ENCODE assay signal across 8 cellular contexts in genomic region chr1:151048645-151049032, GRCh38. TPM values are rescaled to one million over a fixed set of nuclear protein-coding genes. Genes with fewer than 3 reads are reported as not detected.
DNase-seq lines count a peak whose midpoint lies in the region; ATAC-seq, FAIRE-seq and TF ChIP-seq lines count a peak whose summit lies in the region.

No MANE protein-coding gene starts in this region.

- CTCF ChIA-PET in K562 (lab: Yijun Ruan, JAX; ENCODE audit: low intra/inter-chr PET ratio) = interaction anchor here (0.6 kb wide), 1 partner anchor 164 kb away, joined by 4 read pairs; no protein-coding TSS in a partner anchor

- peaks cover 18% of the 10 kb centered on the region for H3K79me2 ChIP-seq in K562 (ENCODE audit: control insufficient read depth, insufficient read depth, low read length)

- no TSS peak for BruUV-seq in K562 (replicated peaks; lab: Mats Ljungman, UMichigan)

- H2AFZ ChIP-seq in K562 (ENCODE audit: low read depth, low read length) = no peak overlapping the region

- peak; percentile 11 for TF ChIP-seq CTCF in left ventricle myocardium inferior (IDR thresholded peaks at IDR 0.05; ENCODE audit: borderline replicate concordance)
- no peak; a peak in 1 of 6 replicates for TF ChIP-seq CTCF in K562 (IDR thresholded peaks at IDR 0.05 in 2 of 3, conservative IDR thresholded peaks at IDR 0.05 in 1 of 3; ENCODE audit: insufficient read depth in 2 of 3, low read depth in 1 of 3, low read length in 3 of 3)
- TF ChIP-seq CTCF in lung (IDR thresholded peaks at IDR 0.05; ENCODE audit: control extremely low read depth, extremely low read depth) = peak; percentile 17

- peak overlapping the region; percentile 54 to 90; a peak in 2 of 4 replicates for H3K9ac ChIP-seq in K562 (ENCODE audit: insufficient read depth in 1 of 2, low read depth in 2 of 2, low read length in 2 of 2)

- H3K4me1 ChIP-seq in left ventricle myocardium inferior (peaks cover 51% of the 10 kb centered on the region), K562 (replicated peaks in 1 of 2; ENCODE audit: control insufficient read depth in 2 of 2, insufficient read depth in 2 of 2, low read length in 2 of 2) (peaks cover 18 to 22% of the 10 kb centered on the region in 2 experiments; a peak in 4 of 5 replicates), lung (ENCODE audit: control insufficient read depth in 2 of 2, insufficient read depth in 2 of 2, low read length in 2 of 2) (peaks cover 8 to 9% of the 10 kb centered on the region in 2 donors), urinary bladder (ENCODE audit: insufficient read depth) (no peaks in the 10 kb centered on the region)

- H3K9me3 ChIP-seq in left ventricle myocardium inferior (replicated peaks) = no peaks in the 10 kb centered on the region
- no peaks in the 10 kb centered on the region for H3K9me3 ChIP-seq in K562 (replicated peaks; ENCODE audit: control insufficient read depth, insufficient read depth, low read depth, low read length)
- H3K9me3 ChIP-seq in lung (ENCODE audit: control insufficient read depth in 2 of 2, insufficient read depth in 1 of 2, low read length in 1 of 2) = no peaks in the 10 kb centered on the region

- no peak for TF ChIP-seq RAD21 in K562 (CRISPR knock-in tag; conservative IDR thresholded peaks at IDR 0.05 in 1 of 2, IDR thresholded peaks at IDR 0.05 in 1 of 2)

- POLR2A ChIA-PET in K562 (lab: Yijun Ruan, JAX) = interaction anchor here (0.6 to 2.9 kb wide), 5 partner anchors 9 to 778 kb away, joined by 3 to 36 read pairs (median 7); partner anchors contain the start of genes BNIPL and MINDY1

- H3K27ac ChIP-seq in left ventricle myocardium inferior (replicated peaks) (peak overlapping the region; percentile 94), K562 (ENCODE audit: extremely low read depth, low read depth, low read length) (no peak overlapping the region), lung (ENCODE audit: low read depth in 1 of 2, low read length in 1 of 2) (peak overlapping the region; percentile 88 to 90), urinary bladder (ENCODE audit: low read depth) (peak overlapping the region; percentile 48)

- TF ChIP-seq POLR2A in K562 (conservative IDR thresholded peaks at IDR 0.05) = no peak

- no peak for TF ChIP-seq EP300 in K562 (IDR thresholded peaks at IDR 0.05; ENCODE audit: low read length)

- ATAC-seq in left ventricle myocardium superior (no peak), K562 (no peak), lung (ENCODE audit: insufficient read depth, low FRiP score) (no peak)

- in situ Hi-C loops in K562 (cut with MboI) = no loop called here

- FAIRE-seq in K562 (lab: Jason Lieb, UNC) = no peak

- 57% methylated on average over 3 of the region's 3 CpGs for WGBS in K562 (ENCODE audit: insufficient coverage, low coverage, missing lambda C conversion rate)
- WGBS in lung, 2 donors = 25 to 30% methylated on average over 3 of the region's 3 CpGs
- WGBS in urinary bladder = 9% methylated on average over 3 of the region's 3 CpGs

- H3K27me3 ChIP-seq in left ventricle myocardium inferior (ENCODE audit: low read depth) (no peaks in the 10 kb centered on the region), K562 (ENCODE audit: control insufficient read depth in 2 of 2, insufficient read depth in 2 of 2, low read length in 2 of 2) (no peaks in the 10 kb centered on the region), lung (ENCODE audit: control insufficient read depth, insufficient read depth) (no peaks in the 10 kb centered on the region)

- peaks cover 22% of the 10 kb centered on the region for H3K36me3 ChIP-seq in left ventricle myocardium inferior
- peaks cover 39% of the 10 kb centered on the region for H3K36me3 ChIP-seq in K562 (ENCODE audit: control insufficient read depth, insufficient read depth, low read length)
- peaks cover 15 to 21% of the 10 kb centered on the region in 2 donors for H3K36me3 ChIP-seq in lung (ENCODE audit: control insufficient read depth in 2 of 2, insufficient read depth in 2 of 2, low read length in 2 of 2)
- peaks cover 5% of the 10 kb centered on the region for H3K36me3 ChIP-seq in urinary bladder (ENCODE audit: insufficient read depth)

- no peak for DNase-seq in left ventricle myocardium inferior
- no peak for DNase-seq in left ventricle myocardium superior
- peak in 1 of 4 experiments; percentile 43 for DNase-seq in K562 (ENCODE audit: extremely low read depth in 1 of 4, low spot score in 3 of 4)
- DNase-seq in lung (ENCODE audit: low spot score) = no peak
- DNase-seq in GM03348 (ENCODE audit: low spot score) = no peak
- DNase-seq in hypothalamus (lab: John Stamatoyannopoulos, UW) = no peak
- no peak for DNase-seq in stimulated activated CD4-positive, alpha-beta T cell treated with anti-CD3 and anti-CD28 coated beads, Interleukin-2, amount 100 ng/mL, for 24 hours

- peak overlapping the region; percentile 64 for H3K4me2 ChIP-seq in K562 (ENCODE audit: insufficient read depth, low read length)

- no peaks in the 10 kb centered on the region for H4K20me1 ChIP-seq in K562 (replicated peaks; ENCODE audit: control insufficient read depth, insufficient read depth, low read length)

- H3K4me3 ChIP-seq in left ventricle myocardium inferior (peak overlapping the region; percentile 96), K562 (peak overlapping the region; percentile 39), lung (peak overlapping the region; percentile 69), urinary bladder (ENCODE audit: low read depth, low read length) (peak overlapping the region; percentile 73)

- no peaks in the 10 kb centered on the region for H3K9me1 ChIP-seq in K562 (ENCODE audit: control insufficient read depth, insufficient read depth, low read length)

- intact Hi-C loops in left ventricle myocardium inferior (cut with micrococcal nuclease) = no loop called here
- intact Hi-C loops in left ventricle myocardium superior (cut with micrococcal nuclease) = no loop called here
- intact Hi-C loops in K562 (cut with micrococcal nuclease) = no loop called here

RNA-seq across cellular contexts. Expression of gene C1orf56, which starts 1.1 kb away (rescaled TPM):
- total RNA-seq in left ventricle myocardium inferior (7.1 TPM), left ventricle myocardium superior (7.3 TPM), K562 (2014; rRNA removed) (1.2 TPM in 2 replicates), K562 (2014; rRNA removed; fragmentation: Illumina TruSeq; extraction: Trizol) (0.16 and 0.18 TPM in 2 replicates), K562 (2015; rRNA removed; fragmentation: Illumina TruSeq; extraction: Trizol) (0.49 and 1.5 TPM in 2 replicates), K562 (2021) (1.1 and 1.3 TPM in 2 replicates), lung (1 to 10 TPM; 4.3 to 4.9 TPM), urinary bladder (1.4 TPM)
- total RNA-seq in K562 (2011; cell fraction: chromatin; rRNA removed; ENCODE audit: low replicate concordance) = 1.2 and 1.9 TPM in 2 replicates
- 1.3 and 1.4 TPM in 2 replicates for total RNA-seq in K562 (2011; cell fraction: nucleolus; rRNA removed)
- 1.1 and 1.5 TPM in 2 replicates for total RNA-seq in K562 (2011; cell fraction: nucleoplasm; rRNA removed)
- polyA plus RNA-seq in K562 (2011; rRNA removed) (0.39 and 0.74 TPM in 2 replicates), K562 (2014; fragmentation: Illumina TruSeq; extraction: Trizol) (0.39 and 0.61 TPM in 2 replicates), K562 (2014; fragmentation: Nextera tagmentation; extraction: Ambion mirVana) (10 to 100 TPM in 1 of 2 experiments, 1 to 10 TPM in 1; 5.2 to 15.7 TPM), K562 (2014; rRNA removed) (0.58 and 0.61 TPM in 2 replicates), lung (1 to 10 TPM; 2.3 to 3.5 TPM), urinary bladder (9.4 TPM)
- polyA plus RNA-seq in K562 (2011; cell fraction: cytosol; rRNA removed) = 0.36 and 0.46 TPM in 2 replicates
- polyA plus RNA-seq in K562 (2011; cell fraction: nucleus; rRNA removed) = 0.92 and 1.0 TPM in 2 replicates
- polyA plus RNA-seq in K562 (2012) = 2.0 and 3.5 TPM in 2 replicates
- polyA minus RNA-seq in K562 (2011; rRNA and poly(A)+ RNA removed) = 0.21 and 0.33 TPM in 2 replicates
- polyA minus RNA-seq in K562 (2011; cell fraction: cytosol; rRNA and poly(A)+ RNA removed) = 0.82 and 1.7 TPM in 2 replicates
- polyA minus RNA-seq in K562 (2011; cell fraction: nucleus; rRNA and poly(A)+ RNA removed) = 0.67 and 1.00 TPM in 2 replicates

RNA-seq across cellular contexts. Expression of gene CDC42SE1, which starts 10.8 kb away (rescaled TPM):
- total RNA-seq in left ventricle myocardium inferior (24.8 TPM), left ventricle myocardium superior (27.2 TPM), K562 (2014; rRNA removed) (89.9 and 103 TPM in 2 replicates), K562 (2014; rRNA removed; fragmentation: Illumina TruSeq; extraction: Trizol) (130 and 143 TPM in 2 replicates), K562 (2015; rRNA removed; fragmentation: Illumina TruSeq; extraction: Trizol) (108 and 113 TPM in 2 replicates), K562 (2021) (124 and 133 TPM in 2 replicates), lung (100 to 1,000 TPM in 1 of 2 donors, 10 to 100 TPM in 1; 87.7 to 103 TPM), urinary bladder (47.2 TPM)
- 163 and 207 TPM in 2 replicates for total RNA-seq in K562 (2011; cell fraction: chromatin; rRNA removed; ENCODE audit: low replicate concordance)
- 124 and 125 TPM in 2 replicates for total RNA-seq in K562 (2011; cell fraction: nucleolus; rRNA removed)
- total RNA-seq in K562 (2011; cell fraction: nucleoplasm; rRNA removed) = 200 and 254 TPM in 2 replicates
- polyA plus RNA-seq in K562 (2011; rRNA removed) (189 and 227 TPM in 2 replicates), K562 (2014; fragmentation: Illumina TruSeq; extraction: Trizol) (137 and 146 TPM in 2 replicates), K562 (2014; fragmentation: Nextera tagmentation; extraction: Ambion mirVana) (100 to 1,000 TPM in 1 of 2 experiments, 10 to 100 TPM in 1; 78.1 to 114 TPM), K562 (2014; rRNA removed) (86.8 and 104 TPM in 2 replicates), lung (100 to 1,000 TPM in 1 of 2 donors, 10 to 100 TPM in 1; 38.4 to 147 TPM), urinary bladder (62.1 TPM)
- 79.0 and 159 TPM in 2 replicates for polyA plus RNA-seq in K562 (2011; cell fraction: cytosol; rRNA removed)
- polyA plus RNA-seq in K562 (2011; cell fraction: nucleus; rRNA removed) = 404 and 579 TPM in 2 replicates
- 87.3 and 116 TPM in 2 replicates for polyA plus RNA-seq in K562 (2012)
- polyA minus RNA-seq in K562 (2011; rRNA and poly(A)+ RNA removed) = 173 and 193 TPM in 2 replicates
- polyA minus RNA-seq in K562 (2011; cell fraction: cytosol; rRNA and poly(A)+ RNA removed) = 75.4 and 77.3 TPM in 2 replicates
- polyA minus RNA-seq in K562 (2011; cell fraction: nucleus; rRNA and poly(A)+ RNA removed) = 57.4 and 102 TPM in 2 replicates

RNA-seq across cellular contexts. Expression of gene MLLT11, which starts 11.6 kb away (rescaled TPM):
- total RNA-seq in left ventricle myocardium inferior = 34.1 TPM
- total RNA-seq in left ventricle myocardium superior = 1.8 TPM
- 5.0 and 6.7 TPM in 2 replicates for total RNA-seq in K562 (2011; cell fraction: chromatin; rRNA removed; ENCODE audit: low replicate concordance)
- total RNA-seq in K562 (2011; cell fraction: nucleolus; rRNA removed) = 4.3 and 5.0 TPM in 2 replicates
- 8.1 and 12.4 TPM in 2 replicates for total RNA-seq in K562 (2011; cell fraction: nucleoplasm; rRNA removed)
- 12.1 and 14.1 TPM in 2 replicates for total RNA-seq in K562 (2014; rRNA removed)
- total RNA-seq in K562 (2014; rRNA removed; fragmentation: Illumina TruSeq; extraction: Trizol) = 18.9 and 21.8 TPM in 2 replicates
- 15.1 and 16.5 TPM in 2 replicates for total RNA-seq in K562 (2015; rRNA removed; fragmentation: Illumina TruSeq; extraction: Trizol)
- 19.4 and 20.5 TPM in 2 replicates for total RNA-seq in K562 (2021)
- 39.1 and 49.6 TPM in 2 replicates for polyA plus RNA-seq in K562 (2011; rRNA removed)
- polyA plus RNA-seq in K562 (2011; cell fraction: cytosol; rRNA removed) = 21.1 and 34.7 TPM in 2 replicates
- 11.4 and 19.4 TPM in 2 replicates for polyA plus RNA-seq in K562 (2011; cell fraction: nucleus; rRNA removed)
- 13.2 and 18.5 TPM in 2 replicates for polyA plus RNA-seq in K562 (2012)
- polyA plus RNA-seq in K562 (2014; fragmentation: Illumina TruSeq; extraction: Trizol) = 37.1 and 40.4 TPM in 2 replicates
- polyA plus RNA-seq in K562 (2014; fragmentation: Nextera tagmentation; extraction: Ambion mirVana) = 10 to 100 TPM; 70.0 to 91.0 TPM
- polyA plus RNA-seq in K562 (2014; rRNA removed) = 22.0 and 23.8 TPM in 2 replicates
- polyA minus RNA-seq in K562 (2011; rRNA and poly(A)+ RNA removed) = 18.7 TPM in 2 replicates
- polyA minus RNA-seq in K562 (2011; cell fraction: cytosol; rRNA and poly(A)+ RNA removed) = 6.0 and 7.9 TPM in 2 replicates
- 2.3 and 5.1 TPM in 2 replicates for polyA minus RNA-seq in K562 (2011; cell fraction: nucleus; rRNA and poly(A)+ RNA removed)
- 1 to 10 TPM; 1.2 to 1.3 TPM for total RNA-seq in lung
- polyA plus RNA-seq in lung = 1 to 10 TPM in 1 of 2 donors, under 1 TPM in 1; 0.96 to 1.4 TPM
- total RNA-seq in urinary bladder = 4.8 TPM
- polyA plus RNA-seq in urinary bladder = 4.9 TPM

RNA-seq across cellular contexts. Expression of gene BNIPL, which starts 12.3 kb away (rescaled TPM):
- total RNA-seq in left ventricle myocardium inferior = 0.47 TPM
- total RNA-seq in left ventricle myocardium superior = 0.32 TPM
- total RNA-seq in K562 (2011; cell fraction: chromatin; rRNA removed; ENCODE audit: low replicate concordance) = 9.9 and 10.6 TPM in 2 replicates
- 5.3 TPM in 2 replicates for total RNA-seq in K562 (2011; cell fraction: nucleolus; rRNA removed)
- 6.0 and 10.8 TPM in 2 replicates for total RNA-seq in K562 (2011; cell fraction: nucleoplasm; rRNA removed)
- total RNA-seq in K562 (2014; rRNA removed) = 0.49 and 0.68 TPM in 2 replicates
- total RNA-seq in K562 (2014; rRNA removed; fragmentation: Illumina TruSeq; extraction: Trizol) = 0.55 and 0.67 TPM in 2 replicates
- 0.54 and 0.90 TPM in 2 replicates for total RNA-seq in K562 (2015; rRNA removed; fragmentation: Illumina TruSeq; extraction: Trizol)
- total RNA-seq in K562 (2021) = 0.47 and 0.84 TPM in 2 replicates
- polyA plus RNA-seq in K562 (2011; rRNA removed) = 1.3 and 2.5 TPM in 2 replicates
- polyA plus RNA-seq in K562 (2011; cell fraction: cytosol; rRNA removed) = 0.37 and 2.3 TPM in 2 replicates
- polyA plus RNA-seq in K562 (2011; cell fraction: nucleus; rRNA removed) = 5.6 and 8.6 TPM in 2 replicates
- 0.44 and 1.3 TPM in 2 replicates for polyA plus RNA-seq in K562 (2012)
- polyA plus RNA-seq in K562 (2014; fragmentation: Illumina TruSeq; extraction: Trizol) = 0.53 and 0.98 TPM in 2 replicates
- polyA plus RNA-seq in K562 (2014; fragmentation: Nextera tagmentation; extraction: Ambion mirVana) = under 1 TPM; 0.08 to 0.31 TPM
- polyA plus RNA-seq in K562 (2014; rRNA removed) = 0.73 and 1.4 TPM in 2 replicates
- 1.2 and 1.5 TPM in 2 replicates for polyA minus RNA-seq in K562 (2011; rRNA and poly(A)+ RNA removed)
- not detected in 2 replicates for polyA minus RNA-seq in K562 (2011; cell fraction: cytosol; rRNA and poly(A)+ RNA removed)
- polyA minus RNA-seq in K562 (2011; cell fraction: nucleus; rRNA and poly(A)+ RNA removed) = 0.54 and 1.6 TPM in 2 replicates
- 1 to 10 TPM; 2.8 to 8.6 TPM for total RNA-seq in lung
- polyA plus RNA-seq in lung = 10 to 100 TPM in 1 of 2 donors, 1 to 10 TPM in 1; 1.9 to 12.2 TPM
- 10.9 TPM for total RNA-seq in urinary bladder
- 1.9 TPM for polyA plus RNA-seq in urinary bladder

RNA-seq across cellular contexts. Expression of gene GABPB2, which starts 21.9 kb away (rescaled TPM):
- total RNA-seq in left ventricle myocardium inferior = 12.2 TPM
- total RNA-seq in left ventricle myocardium superior = 9.8 TPM
- total RNA-seq in K562 (2011; cell fraction: chromatin; rRNA removed; ENCODE audit: low replicate concordance) = 14.5 and 20.9 TPM in 2 replicates
- total RNA-seq in K562 (2011; cell fraction: nucleolus; rRNA removed) = 7.0 and 7.1 TPM in 2 replicates
- 9.7 and 13.7 TPM in 2 replicates for total RNA-seq in K562 (2011; cell fraction: nucleoplasm; rRNA removed)
- 4.8 and 6.9 TPM in 2 replicates for total RNA-seq in K562 (2014; rRNA removed)
- total RNA-seq in K562 (2014; rRNA removed; fragmentation: Illumina TruSeq; extraction: Trizol) = 8.0 and 9.6 TPM in 2 replicates
- total RNA-seq in K562 (2015; rRNA removed; fragmentation: Illumina TruSeq; extraction: Trizol) = 6.1 and 7.1 TPM in 2 replicates
- total RNA-seq in K562 (2021) = 5.9 and 6.6 TPM in 2 replicates
- 13.3 and 18.6 TPM in 2 replicates for polyA plus RNA-seq in K562 (2011; rRNA removed)
- polyA plus RNA-seq in K562 (2011; cell fraction: cytosol; rRNA removed) = 8.6 and 14.1 TPM in 2 replicates
- 7.7 and 11.0 TPM in 2 replicates for polyA plus RNA-seq in K562 (2011; cell fraction: nucleus; rRNA removed)
- 3.6 and 4.9 TPM in 2 replicates for polyA plus RNA-seq in K562 (2012)
- polyA plus RNA-seq in K562 (2014; fragmentation: Illumina TruSeq; extraction: Trizol) = 4.8 and 6.4 TPM in 2 replicates
- polyA plus RNA-seq in K562 (2014; fragmentation: Nextera tagmentation; extraction: Ambion mirVana) = 1 to 10 TPM; 2.2 to 3.0 TPM
- polyA plus RNA-seq in K562 (2014; rRNA removed) = 6.1 and 7.1 TPM in 2 replicates
- polyA minus RNA-seq in K562 (2011; rRNA and poly(A)+ RNA removed) = 18.4 and 21.3 TPM in 2 replicates
- polyA minus RNA-seq in K562 (2011; cell fraction: cytosol; rRNA and poly(A)+ RNA removed) = 5.6 and 9.4 TPM in 2 replicates
- polyA minus RNA-seq in K562 (2011; cell fraction: nucleus; rRNA and poly(A)+ RNA removed) = 3.0 and 3.9 TPM in 2 replicates
- 10 to 100 TPM; 10.5 to 16.0 TPM for total RNA-seq in lung
- 1 to 10 TPM; 4.4 to 5.2 TPM for polyA plus RNA-seq in lung
- total RNA-seq in urinary bladder = 16.9 TPM
- 6.4 TPM for polyA plus RNA-seq in urinary bladder

Comparison
In these comparisons a context has a peak if more than half of its experiments do, and no peak if none do; other contexts are left out.
1. H3K4me3 ChIP-seq: peak in every context shown above with its lines; median percentile 96 in left ventricle myocardium inferior; 73 in urinary bladder; 69 in lung; 39 in K562.
2. CTCF ChIP-seq: peak in left ventricle myocardium inferior (single experiment) and lung (single experiment); none in K562 (0 of 3).